In the genomic region with DNA sequence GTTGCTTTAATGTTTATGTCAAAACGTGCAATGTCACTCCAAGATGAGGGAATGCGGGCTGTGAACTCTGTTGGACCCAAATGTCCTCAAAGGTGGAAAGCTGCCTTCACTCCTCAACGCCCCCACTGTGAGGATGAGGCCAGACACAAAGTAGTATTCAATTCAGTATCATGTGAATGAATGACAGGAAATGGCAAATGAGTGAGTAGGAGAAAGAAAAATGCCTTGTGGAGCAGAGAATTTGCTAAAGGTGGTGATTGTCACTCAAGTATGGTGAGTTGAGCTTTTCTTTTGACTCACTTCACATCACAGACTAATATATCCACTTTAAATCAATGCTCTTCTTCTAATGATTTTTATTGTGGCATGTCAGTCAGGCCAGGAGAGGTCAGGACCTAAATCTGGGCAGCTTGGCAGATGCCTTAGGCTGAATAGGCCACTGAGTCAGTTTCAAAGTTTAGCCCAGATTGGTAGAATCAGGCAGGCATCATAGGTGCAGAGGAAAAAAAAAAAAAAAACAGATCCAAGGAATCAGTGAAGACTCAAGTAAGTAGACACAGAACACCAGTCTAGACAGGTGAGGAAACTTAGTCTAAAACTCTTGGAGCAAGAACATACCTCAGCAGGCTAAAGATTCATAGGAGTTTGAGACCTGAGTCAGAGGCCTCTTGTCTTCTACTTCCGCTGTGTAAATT, we compare ENCODE assay signal across 17 cellular contexts. TPM values are rescaled to one million over a fixed set of nuclear protein-coding genes. Genes with fewer than 3 reads are reported as not detected.
DNase-seq lines count a peak whose midpoint lies in the region; ATAC-seq and TF ChIP-seq lines count a peak whose summit lies in the region.
"Had no signal": no experiment of that assay in that cellular context is flagged by ENCODE, and none has a peak within 500 bp of the region (broad histone marks: within the 10 kb centered on the region; RNA-seq: fewer than 3 reads in every experiment).

No MANE protein-coding gene starts in this region.

- no peaks in the 10 kb centered on the region for H3K27me3 Mint-ChIP-seq in T-cell
- H3K27me3 Mint-ChIP-seq: IgD-negative memory B cell had no signal

- no peak for TF ChIP-seq CTCF in brain microvascular endothelial cell (IDR thresholded peaks at IDR 0.05; ENCODE audit: low read depth, low read length, missing control alignments)

- in situ Hi-C loops in brain microvascular endothelial cell (cut with HindIII; ENCODE audit: low pct_ligation_motif_present, low sequenced_read_pairs): no loop called here

- DNase-seq in COLO829 (ENCODE audit: low spot score) (peak; percentile 61), T-cell (no peak), foreskin melanocyte (peak; percentile 36), HPDE6-E6E7 (ENCODE audit: extremely low spot score) (no peak), brain microvascular endothelial cell (no peak), amygdala (lab: John Stamatoyannopoulos, UW) (no peak), hippocampal formation (lab: John Stamatoyannopoulos, UW) (no peak)
- DNase-seq: cortex of kidney, heart right ventricle, NCI-H1105, NCI-H446 treated with DMSO at 0.1 percent for 48 hours, PC-9, retina had no signal

- POLR2A ChIA-PET in T-cell (lab: Charles Lee): interaction anchor here in 1 of 2 donors (0.7 kb wide), 1 partner anchor 356 kb away, joined by 3 read pairs; no protein-coding TSS in a partner anchor

- H3K36me3 Mint-ChIP-seq in T-cell: peaks cover 40% of the 10 kb centered on the region

- peak overlapping the region in 1 of 3 donors; percentile 44 for H3K4me3 Mint-ChIP-seq in T-cell
- H3K4me3 Mint-ChIP-seq: IgD-negative memory B cell had no signal

- CTCF ChIA-PET in T-cell (lab: Charles Lee): interaction anchor here (0.8 to 4.9 kb wide), 6 partner anchors 18 to 311 kb away, joined by 3 to 40 read pairs (median 10); a partner anchor contains a TSS

- ATAC-seq in T-cell (replicated peaks in 1 of 4): no peak
- ATAC-seq: heart right ventricle had no signal

- H3K27me3 ChIP-seq in ACC112 (ENCODE audit: insufficient read depth, low read length) (no peaks in the 10 kb centered on the region), brain microvascular endothelial cell (replicated peaks) (no peaks in the 10 kb centered on the region)
- H3K27me3 ChIP-seq: BLaER1 treated with 17β-estradiol and CSF1 and Interleukin-3, amounts not matched to agents 10 nM and 100 nM; heart right ventricle had no signal

- H3K9me3 Mint-ChIP-seq in T-cell: peaks cover 11 to 18% (median 17%) of the 10 kb centered on the region in 3 donors

- H3K36me3 ChIP-seq in ACC112 (ENCODE audit: insufficient read depth, low read length): no peaks in the 10 kb centered on the region
- H3K36me3 ChIP-seq in brain microvascular endothelial cell (replicated peaks): no peaks in the 10 kb centered on the region
- H3K36me3 ChIP-seq: esophagus muscularis mucosa, heart right ventricle had no signal

- peaks cover 42 to 51% (median 45%) of the 10 kb centered on the region in 3 donors for H3K4me1 Mint-ChIP-seq in T-cell

- H3K4me1 ChIP-seq in ACC112 (ENCODE audit: control insufficient read depth, insufficient read depth, low read length, unreplicated experiment): peaks cover 44% of the 10 kb centered on the region

- H2AFZ ChIP-seq in ACC112 (ENCODE audit: low read length, unreplicated experiment): peak overlapping the region; percentile 56
- H2AFZ ChIP-seq: PC-9 had no signal

- H3K27ac ChIP-seq in ACC112 (ENCODE audit: low read depth, low read length) (no peak overlapping the region), brain microvascular endothelial cell (no peak overlapping the region)
- H3K27ac ChIP-seq: esophagus muscularis mucosa, PC-9 had no signal

- H3K4me3 ChIP-seq in ACC112 (ENCODE audit: low read depth, low read length) (no peak overlapping the region), brain microvascular endothelial cell (ENCODE audit: low read depth, low read length) (no peak overlapping the region)
- H3K4me3 ChIP-seq: BLaER1 treated with 17β-estradiol and CSF1 and Interleukin-3, amounts not matched to agents 10 nM and 100 nM; esophagus muscularis mucosa; heart right ventricle; PC-9 had no signal

- peak overlapping the region; percentile 85 to 92 for H3K27ac Mint-ChIP-seq in T-cell

- no peaks in the 10 kb centered on the region for H3K79me2 ChIP-seq in ACC112 (ENCODE audit: control insufficient read depth, insufficient read depth, low read length, unreplicated experiment)

RNA-seq across cellular contexts. Expression of a gene that starts 8.3 kb away (rescaled TPM):
- 10 to 100 TPM in 3 of 5 donors, 1 to 10 TPM in 2; 8.5 to 24.9 (median 10.5) TPM for total RNA-seq in T-cell

Comparison
In these comparisons a context has a peak if more than half of its experiments do, and no peak if none do; other contexts are left out.
1. DNase-seq: peak in COLO829 (single experiment) and foreskin melanocyte (single experiment); none in T-cell (0 of 34), HPDE6-E6E7 (single experiment), brain microvascular endothelial cell (single experiment), amygdala (0 of 56) and hippocampal formation (0 of 2).